Comparison of ENCODE assay signal across 32 cellular contexts in genomic region chr3:185089751-185090150, GRCh38.
"Had no signal": no experiment of that assay in that cellular context is flagged by ENCODE, and none has a peak within 500 bp of the region (broad histone marks: within the 10 kb centered on the region; RNA-seq: fewer than 3 reads in every experiment).

No MANE protein-coding gene starts in this region.

- H3K27me3 ChIP-seq: adrenal gland, ascending aorta, brain microvascular endothelial cell, esophagus muscularis mucosa, gastroesophageal sphincter, heart right ventricle, hepatocyte had no signal

- H3K4me1 Mint-ChIP-seq: activated CD4-positive, alpha-beta memory T cell treated with anti-CD3 and anti-CD28 coated beads, Interleukin-2, amount 10 ng/mL, durations not matched to agents 7 days and 5 days; activated CD4-positive, alpha-beta T cell treated with anti-CD3 and anti-CD28 coated beads, Interleukin-2, amount 10 ng/mL, durations not matched to agents 7 days and 5 days; activated naive CD8-positive, alpha-beta T cell treated with anti-CD3 and anti-CD28 coated beads for 36 hours; activated naive CD8-positive, alpha-beta T cell treated with anti-CD3 and anti-CD28 coated beads, Interleukin-2, amount 50 U/mL, for 24 hours; central memory CD8-positive, alpha-beta T cell had no signal

- H2AFZ ChIP-seq: hepatocyte had no signal

- H3K27me3 Mint-ChIP-seq: activated naive CD8-positive, alpha-beta T cell treated with anti-CD3 and anti-CD28 coated beads for 36 hours had no signal

- H3K36me3 ChIP-seq: adrenal gland, ascending aorta, brain microvascular endothelial cell, esophagus muscularis mucosa, gastroesophageal sphincter, heart right ventricle had no signal

- DNase-seq: activated CD4-positive, alpha-beta memory T cell treated with anti-CD3 and anti-CD28 coated beads, Interleukin-2, amount 10 ng/mL, durations not matched to agents 7 days and 5 days; activated CD4-positive, alpha-beta T cell treated with anti-CD3 and anti-CD28 coated beads for 1 hour; activated CD4-positive, alpha-beta T cell treated with anti-CD3 and anti-CD28 coated beads for 4 hours; activated CD4-positive, alpha-beta T cell treated with anti-CD3 and anti-CD28 coated beads, Interleukin-2, amount 10 ng/mL, durations not matched to agents 7 days and 5 days; activated CD4-positive, alpha-beta T cell treated with anti-CD3 and anti-CD28 coated beads, Interleukin-2, amount 50 U/mL, for 4 hours; activated CD8-positive, alpha-beta memory T cell treated with anti-CD3 and anti-CD28 coated beads, Interleukin-2, amount 50 U/mL, for 48 hours; activated gamma-delta T cell treated with Interleukin-2 at 50 U/mL for 16 hours; activated naive CD4-positive, alpha-beta T cell treated with anti-CD3 and anti-CD28 coated beads, Interleukin-2, amount 50 U/mL, for 16 hours; activated naive CD4-positive, alpha-beta T cell treated with Interleukin-2 at 50 U/mL for 16 hours; activated naive CD8-positive, alpha-beta T cell treated with anti-CD3 and anti-CD28 coated beads for 36 hours; activated naive CD8-positive, alpha-beta T cell treated with anti-CD3 and anti-CD28 coated beads, Interleukin-2, amount 50 U/mL, for 24 hours; activated T-cell treated with anti-CD3 and anti-CD28 coated beads for 4 hours; activated T-cell treated with anti-CD3 and anti-CD28 coated beads, Interleukin-2, amount 50 U/mL, for 24 hours; activated T-cell treated with anti-CD3 and anti-CD28 coated beads, Interleukin-2, amount 50 U/mL, for 72 hours; adrenal gland; brain microvascular endothelial cell; cortex of kidney; dermis blood vessel endothelial cell; effector CD4-positive, alpha-beta T cell; effector memory CD8-positive, alpha-beta T cell; erythroblast; heart right ventricle; T-helper 2 cell had no signal

- H3K79me2 ChIP-seq: hepatocyte had no signal

- H3K9me3 ChIP-seq: adrenal gland, ascending aorta, esophagus muscularis mucosa, gastroesophageal sphincter, heart right ventricle had no signal

- FAIRE-seq: bronchial epithelial cell, colon had no signal

- H3K36me3 Mint-ChIP-seq: activated naive CD8-positive, alpha-beta T cell treated with anti-CD3 and anti-CD28 coated beads for 36 hours; WTC11 had no signal

- H3K4me3 Mint-ChIP-seq: activated CD4-positive, alpha-beta memory T cell treated with anti-CD3 and anti-CD28 coated beads, Interleukin-2, amount 10 ng/mL, durations not matched to agents 7 days and 5 days; activated CD4-positive, alpha-beta T cell treated with anti-CD3 and anti-CD28 coated beads, Interleukin-2, amount 10 ng/mL, durations not matched to agents 7 days and 5 days; activated naive CD8-positive, alpha-beta T cell treated with anti-CD3 and anti-CD28 coated beads for 36 hours; activated naive CD8-positive, alpha-beta T cell treated with anti-CD3 and anti-CD28 coated beads, Interleukin-2, amount 50 U/mL, for 24 hours; activated T-cell treated with anti-CD3 and anti-CD28 coated beads, Interleukin-2, amount 50 U/mL, for 24 hours; activated T-cell treated with anti-CD3 and anti-CD28 coated beads, Interleukin-2, amount 50 U/mL, for 72 hours; central memory CD8-positive, alpha-beta T cell; effector memory CD8-positive, alpha-beta T cell; WTC11 had no signal

- ATAC-seq: activated naive CD8-positive, alpha-beta T cell treated with anti-CD3 and anti-CD28 coated beads, Interleukin-2, amount 50 U/mL, for 24 hours; activated T-cell treated with anti-CD3 and anti-CD28 coated beads, Interleukin-2, amount 50 U/mL, for 72 hours; effector memory CD8-positive, alpha-beta T cell; foreskin keratinocyte; gastroesophageal sphincter; heart right ventricle; WTC11 had no signal

- H3K4me3 ChIP-seq: adrenal gland, ascending aorta, esophagus muscularis mucosa, gastroesophageal sphincter, heart right ventricle, hepatocyte had no signal

- H3K4me2 ChIP-seq: hepatocyte had no signal

- H3K27ac Mint-ChIP-seq: activated CD4-positive, alpha-beta memory T cell treated with anti-CD3 and anti-CD28 coated beads, Interleukin-2, amount 10 ng/mL, durations not matched to agents 7 days and 5 days; activated CD4-positive, alpha-beta T cell treated with anti-CD3 and anti-CD28 coated beads, Interleukin-2, amount 10 ng/mL, durations not matched to agents 7 days and 5 days; activated naive CD8-positive, alpha-beta T cell treated with anti-CD3 and anti-CD28 coated beads for 36 hours; activated naive CD8-positive, alpha-beta T cell treated with anti-CD3 and anti-CD28 coated beads, Interleukin-2, amount 50 U/mL, for 24 hours; activated T-cell treated with anti-CD3 and anti-CD28 coated beads, Interleukin-2, amount 50 U/mL, for 24 hours; activated T-cell treated with anti-CD3 and anti-CD28 coated beads, Interleukin-2, amount 50 U/mL, for 72 hours; effector memory CD8-positive, alpha-beta T cell; WTC11 had no signal

- H3K27ac ChIP-seq: adrenal gland, ascending aorta, brain microvascular endothelial cell, esophagus muscularis mucosa, foreskin keratinocyte, gastroesophageal sphincter, heart right ventricle, hepatocyte had no signal

- H3K4me1 ChIP-seq: adrenal gland, ascending aorta, foreskin keratinocyte had no signal

- H3K9me3 Mint-ChIP-seq: activated CD4-positive, alpha-beta memory T cell treated with anti-CD3 and anti-CD28 coated beads, Interleukin-2, amount 10 ng/mL, durations not matched to agents 7 days and 5 days; activated CD4-positive, alpha-beta T cell treated with anti-CD3 and anti-CD28 coated beads, Interleukin-2, amount 10 ng/mL, durations not matched to agents 7 days and 5 days; activated naive CD8-positive, alpha-beta T cell treated with anti-CD3 and anti-CD28 coated beads for 36 hours; activated naive CD8-positive, alpha-beta T cell treated with anti-CD3 and anti-CD28 coated beads, Interleukin-2, amount 50 U/mL, for 24 hours; activated T-cell treated with anti-CD3 and anti-CD28 coated beads, Interleukin-2, amount 50 U/mL, for 24 hours; activated T-cell treated with anti-CD3 and anti-CD28 coated beads, Interleukin-2, amount 50 U/mL, for 72 hours; central memory CD8-positive, alpha-beta T cell; effector memory CD8-positive, alpha-beta T cell had no signal
